8 cellular contexts compared by ENCODE assay signal in the genomic region with DNA sequence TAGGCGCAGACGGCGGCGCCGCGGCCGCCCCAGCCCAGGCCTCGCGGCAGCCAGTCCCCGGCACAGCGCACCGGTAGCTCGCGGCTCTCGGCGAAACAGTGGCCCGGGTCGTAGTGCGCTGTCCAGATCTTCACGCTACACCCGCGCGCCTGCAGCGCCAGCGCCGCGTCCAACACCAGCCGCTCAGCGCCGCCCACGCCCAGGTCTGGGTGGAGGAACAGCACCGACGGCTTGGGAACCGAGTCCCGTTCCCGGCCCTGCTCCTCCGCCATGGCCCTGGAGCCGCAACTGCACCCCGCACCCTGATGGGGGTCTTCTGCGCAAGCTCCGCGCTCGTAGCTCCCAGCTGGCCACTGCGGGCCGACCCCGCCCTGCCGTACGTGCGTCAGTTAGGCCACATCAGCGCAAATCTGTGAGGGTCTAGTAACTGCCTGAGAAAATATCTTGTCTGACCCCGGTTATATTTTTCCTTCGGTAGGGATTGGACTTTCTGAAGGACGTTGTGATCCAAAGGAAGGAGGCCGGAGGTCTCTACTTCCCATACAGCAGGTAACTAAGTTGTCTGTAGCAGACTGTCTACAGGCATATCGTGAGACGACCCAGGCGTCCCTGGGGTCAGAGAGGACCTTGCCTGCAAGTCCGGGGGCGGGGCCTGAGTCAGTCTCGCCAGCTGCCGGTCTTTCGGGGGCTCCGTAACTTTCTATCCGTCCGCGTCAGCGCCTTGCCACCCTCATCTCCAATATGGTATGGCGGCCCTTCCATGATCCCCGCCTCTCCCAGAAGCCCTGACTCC. TPM values are rescaled to one million over a fixed set of nuclear protein-coding genes. Genes with fewer than 3 reads are reported as not detected.
DNase-seq lines count a peak whose midpoint lies in the region; ATAC-seq and TF ChIP-seq lines count a peak whose summit lies in the region.

A gene with protein sequence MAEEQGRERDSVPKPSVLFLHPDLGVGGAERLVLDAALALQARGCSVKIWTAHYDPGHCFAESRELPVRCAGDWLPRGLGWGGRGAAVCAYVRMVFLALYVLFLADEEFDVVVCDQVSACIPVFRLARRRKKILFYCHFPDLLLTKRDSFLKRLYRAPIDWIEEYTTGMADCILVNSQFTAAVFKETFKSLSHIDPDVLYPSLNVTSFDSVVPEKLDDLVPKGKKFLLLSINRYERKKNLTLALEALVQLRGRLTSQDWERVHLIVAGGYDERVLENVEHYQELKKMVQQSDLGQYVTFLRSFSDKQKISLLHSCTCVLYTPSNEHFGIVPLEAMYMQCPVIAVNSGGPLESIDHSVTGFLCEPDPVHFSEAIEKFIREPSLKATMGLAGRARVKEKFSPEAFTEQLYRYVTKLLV (minus strand): TSS at position 320 of the 793 bp plus-strand sequence. CDS start 48 bp downstream, at position 272.
Gene SEC61B, plus strand, starts transcription at position 660 of the 793 bp plus-strand sequence. Its CDS starts 82 bp downstream, at position 742.

- H4K12ac ChIP-seq in trophoblast cell (ENCODE audit: low read depth, low read length) = peak within 1 kb of the TSS; percentile 92

- peak; percentile 92 for ATAC-seq in HG02798 (IDR thresholded peaks at IDR 0.05; ENCODE audit: poor library complexity, unreplicated experiment)

- H3K9me3 ChIP-seq in trophoblast cell (ENCODE audit: insufficient read depth, low read depth, low read length) = no peaks in the 10 kb centered on the region
- H3K9me3 ChIP-seq in transverse colon = no peaks in the 10 kb centered on the region

- peak; percentile 89 for TF ChIP-seq POLR2A in transverse colon (IDR thresholded peaks at IDR 0.05)

- TF ChIP-seq CTCF in GM12875 (IDR thresholded peaks at IDR 0.05; ENCODE audit: borderline replicate concordance, insufficient read depth, low read depth, low read length) = 0 out of 2 replicates have a peak, but pooled peaks have one; percentile 1
- peak in 2 of 5 experiments; percentile 12 to 36 for TF ChIP-seq CTCF in transverse colon (IDR thresholded peaks at IDR 0.05)

- H2BK12ac ChIP-seq in trophoblast cell (ENCODE audit: low read length) = no peak within 1 kb of the TSS

- no peak within 1 kb of the TSS for H3K23ac ChIP-seq in trophoblast cell (ENCODE audit: low read length)

- H4K8ac ChIP-seq in trophoblast cell (ENCODE audit: low read depth, low read length) = peak within 1 kb of the TSS; percentile 95

- peak within 1 kb of the TSS; percentile 83 for H4K91ac ChIP-seq in trophoblast cell (ENCODE audit: low read depth, low read length)

- H3K4me2 ChIP-seq in trophoblast cell (ENCODE audit: low read length) = peak within 1 kb of the TSS; percentile 92

- peaks cover 12% of the 10 kb centered on the region for H3K79me1 ChIP-seq in trophoblast cell (ENCODE audit: low read length)

- peak within 1 kb of the TSS; percentile 94 for H3K4ac ChIP-seq in trophoblast cell (ENCODE audit: low read depth, low read length)

- 0 to 1% (median 0%) methylated on average over 65 to 69 of the region's 69 CpGs for WGBS in adipose tissue, 3 donors
- no CpG with 5 or more reads among the region's 69 CpGs for WGBS in trophoblast cell (ENCODE audit: extremely low coverage, insufficient coverage, insufficient read length)
- 1% methylated on average over 38 of the region's 69 CpGs; no CpG with 5 or more reads in 1 of the 2 donors for whole genome bisulfite sequencing in transverse colon (ENCODE audit: low coverage in 1 of 2), 2 donors

- peak; percentile 91 for DNase-seq in NCI-H1436 (lab: John Stamatoyannopoulos, UW)
- peak; percentile 86 for DNase-seq in T follicular helper cell (ENCODE audit: low read depth)
- peak; percentile 97 for DNase-seq in cardiac septum (ENCODE audit: low spot score)
- DNase-seq in trophoblast cell = peak; percentile 91 to 94
- peak; percentile 96 for DNase-seq in transverse colon

- peaks cover 15% of the 10 kb centered on the region for H3K79me2 ChIP-seq in trophoblast cell (ENCODE audit: control insufficient read depth, insufficient read depth, low read length, poor library complexity)

- H3K27ac ChIP-seq in adipose tissue (ENCODE audit: low read depth, low read length) = peak within 1 kb of the TSS; percentile 14
- peak within 1 kb of the TSS; percentile 81 for H3K27ac ChIP-seq in trophoblast cell (ENCODE audit: low read depth, low read length)
- H3K27ac ChIP-seq in transverse colon = peak within 1 kb of the TSS; percentile 89 to 96 (median 94)

- TF ChIP-seq EP300 in transverse colon (IDR thresholded peaks at IDR 0.05; ENCODE audit: low read depth) = no peak

- in situ Hi-C loops in transverse colon (cut with MboI; ENCODE audit: low pct_ligation_motif_present in 1 of 4, low pct_unique_long_range_greater_than_20kb in 1 of 4, low sequenced_read_pairs in 3 of 4) = no loop called here

- peak within 1 kb of the TSS; percentile 86 for H3K18ac ChIP-seq in trophoblast cell (ENCODE audit: low read length)

- H2AFZ ChIP-seq in trophoblast cell (ENCODE audit: insufficient read depth, low read length, poor library complexity) = peak within 1 kb of the TSS; percentile 85

- peak within 1 kb of the TSS; percentile 27 for H2BK120ac ChIP-seq in trophoblast cell (ENCODE audit: insufficient read depth, low read length, poor library complexity)

- H3K4me3 ChIP-seq in GM12875 (ENCODE audit: low read depth, low read length) (peak within 1 kb of the TSS; percentile 79), trophoblast cell (ENCODE audit: low read depth, low read length) (peak within 1 kb of the TSS; percentile 100), transverse colon (peak within 1 kb of the TSS; percentile 76 to 97 (median 87))

- H2BK5ac ChIP-seq in trophoblast cell (ENCODE audit: low read depth, low read length, poor library complexity) = peak within 1 kb of the TSS; percentile 86

- no peaks in the 10 kb centered on the region for H3K4me1 ChIP-seq in trophoblast cell (ENCODE audit: control insufficient read depth in 1 of 2, insufficient read depth in 2 of 2, low read length in 2 of 2)
- peaks cover 16 to 47% (median 34%) of the 10 kb centered on the region in 4 donors for H3K4me1 ChIP-seq in transverse colon

- H3K36me3 ChIP-seq in trophoblast cell (ENCODE audit: control insufficient read depth in 1 of 2, insufficient read depth in 2 of 2, low read length in 2 of 2) = peaks cover 8 to 21% of the 10 kb centered on the region in 2 experiments
- H3K36me3 ChIP-seq in transverse colon = no peaks in the 10 kb centered on the region

- H3K27me3 ChIP-seq in trophoblast cell (ENCODE audit: insufficient read depth, low read length) = no peaks in the 10 kb centered on the region
- no peaks in the 10 kb centered on the region for H3K27me3 ChIP-seq in transverse colon

- H3K14ac ChIP-seq in trophoblast cell (ENCODE audit: low read length) = peak within 1 kb of the TSS; percentile 96

- peak within 1 kb of the TSS; percentile 31 for H2AK5ac ChIP-seq in trophoblast cell (ENCODE audit: low read length)

- H3K9ac ChIP-seq in trophoblast cell (ENCODE audit: low read length) = peak within 1 kb of the TSS; percentile 98

- intact Hi-C loops in cardiac septum (cut with DNase I) = no loop called here
- intact Hi-C loops in transverse colon (cut with DNase I; ENCODE audit: low total_unique reads) = loop anchor here (1.0 kb wide), 1 partner anchor 36 kb away; no protein-coding TSS in a partner anchor

RNA-seq across cellular contexts. Expression of the first gene that starts in this region (rescaled TPM):
- polyA plus RNA-seq in adipose tissue = 10 to 100 TPM in 2 of 3 donors, 1 to 10 TPM in 1; 7.1 to 35.1 (median 24.2) TPM
- total RNA-seq in cardiac septum (16.0 TPM), transverse colon (10 to 100 TPM in 3 of 4 donors, 1 to 10 TPM in 1; 7.9 to 38.4 (median 22.3) TPM)
- 69.4 and 72.3 TPM in 2 replicates for polyA plus RNA-seq in trophoblast cell (2013)

RNA-seq across cellular contexts. Expression of gene SEC61B, which starts in this region (rescaled TPM):
- polyA plus RNA-seq in adipose tissue = 100 to 1,000 TPM; 222 to 402 (median 378) TPM
- total RNA-seq in cardiac septum = 47.9 TPM
- 776 and 817 TPM in 2 replicates for polyA plus RNA-seq in trophoblast cell (2013)
- 10 to 100 TPM; 10.1 to 72.5 (median 42.0) TPM for total RNA-seq in transverse colon

Comparison
In these comparisons a context has a peak if more than half of its experiments do, and no peak if none do; other contexts are left out.
1. Peak in every context shown above with its lines: DNase-seq, ATAC-seq, H3K4me3 ChIP-seq and H3K27ac ChIP-seq.
2. H3K27ac ChIP-seq: peak in every context shown above with its lines; median percentile 94 in transverse colon; 81 in trophoblast cell; 14 in adipose tissue.